In genomic region chr14:89379006-89379405, GRCh38 we compare ENCODE assay signal across 23 cellular contexts. TPM values are rescaled to one million over a fixed set of nuclear protein-coding genes. Genes with fewer than 3 reads are reported as not detected.
DNase-seq lines count a peak whose midpoint lies in the region; ATAC-seq, FAIRE-seq and TF ChIP-seq lines count a peak whose summit lies in the region.
"Had no signal": no experiment of that assay in that cellular context is flagged by ENCODE, and none has a peak within 500 bp of the region (broad histone marks: within the 10 kb centered on the region; RNA-seq: fewer than 3 reads in every experiment).

No MANE protein-coding gene starts in this region.

- H3K4me1 ChIP-seq in astrocyte (ENCODE audit: insufficient read depth, low read length) (peaks cover 12% of the 10 kb centered on the region), HepG2 (ENCODE audit: insufficient read depth, low read length) (peaks cover 59% of the 10 kb centered on the region), subcutaneous abdominal adipose tissue (ENCODE audit: control insufficient read depth in 5 of 5, insufficient read depth in 5 of 5, low read length in 5 of 5) (peaks cover 3 to 33% (median 30%) of the 10 kb centered on the region in 5 donors), sigmoid colon (peaks cover 0 to 35% (median 15%) of the 10 kb centered on the region in 4 donors)
- H3K4me1 ChIP-seq: tibial nerve had no signal

- POLR2A ChIA-PET in HepG2 (lab: Yijun Ruan, JAX): interaction anchor here (2.8 kb wide), 1 partner anchor 10 kb away, joined by 12 read pairs; no protein-coding TSS in a partner anchor

- H2AFZ ChIP-seq in astrocyte (ENCODE audit: low read depth, low read length): no peak overlapping the region
- H2AFZ ChIP-seq in HepG2 (ENCODE audit: low read length): no peak overlapping the region

- WGBS in HepG2 (ENCODE audit: low lambda C conversion rate): 95% methylated on average over 9 of the region's 9 CpGs
- WGBS in sigmoid colon, 2 donors: 96% methylated on average over 9 of the region's 9 CpGs

- no peak overlapping the region for H3K4me2 ChIP-seq in astrocyte (ENCODE audit: low read length)
- H3K4me2 ChIP-seq in HepG2 (ENCODE audit: low read depth, low read length): no peak overlapping the region

- no peak overlapping the region for H3K4me3 ChIP-seq in astrocyte (ENCODE audit: insufficient read depth, low read depth, low read length)
- H3K4me3 ChIP-seq in HepG2 (replicated peaks in 1 of 3; ENCODE audit: insufficient read depth in 1 of 3, low read depth in 2 of 3, low read length in 3 of 3): no peak overlapping the region
- no peak overlapping the region for H3K4me3 ChIP-seq in subcutaneous abdominal adipose tissue (ENCODE audit: low read depth in 1 of 5, low read length in 5 of 5)
- no peak overlapping the region for H3K4me3 ChIP-seq in sigmoid colon
- H3K4me3 ChIP-seq: skin epidermis, tibial nerve had no signal

- no peak for ATAC-seq in HepG2
- ATAC-seq: activated naive CD4-positive, alpha-beta T cell treated with anti-CD3 and anti-CD28 coated beads, Interleukin-2, amount 50 U/mL, for 72 hours; activated T-cell treated with anti-CD3 and anti-CD28 coated beads, Interleukin-2, amount 50 U/mL, for 72 hours; PC-3 had no signal

- no peak for TF ChIP-seq EP300 in HepG2 (IDR thresholded peaks at IDR 0.05; ENCODE audit: low read depth in 2 of 2, low read length in 2 of 2)
- TF ChIP-seq EP300 in HepG2 (CRISPR knock-in tag; IDR thresholded peaks at IDR 0.05; ENCODE audit: borderline replicate concordance): no peak
- TF ChIP-seq EP300 in sigmoid colon (IDR thresholded peaks at IDR 0.05): no peak

- CTCF ChIA-PET in HepG2 (lab: Yijun Ruan, JAX; ENCODE audit: low intra/inter-chr PET ratio, low total read pairs): no interaction called here

- H3K4me1 Mint-ChIP-seq in activated naive CD8-positive, alpha-beta T cell (ENCODE audit: low read depth): peaks cover 57% of the 10 kb centered on the region
- H3K4me1 Mint-ChIP-seq in activated naive CD8-positive, alpha-beta T cell treated with anti-CD3 and anti-CD28 coated beads for 36 hours: peaks cover 35% of the 10 kb centered on the region
- peaks cover 20% of the 10 kb centered on the region for H3K4me1 Mint-ChIP-seq in astrocyte (ENCODE audit: low read depth, unreplicated experiment)

- BruUV-seq in HepG2 (replicated peaks; lab: Mats Ljungman, UMichigan): no TSS peak

- H3K9me3 Mint-ChIP-seq in activated naive CD8-positive, alpha-beta T cell (ENCODE audit: low read depth): no peaks in the 10 kb centered on the region
- peaks cover 18% of the 10 kb centered on the region for H3K9me3 Mint-ChIP-seq in activated naive CD8-positive, alpha-beta T cell treated with anti-CD3 and anti-CD28 coated beads for 36 hours
- peaks cover 6% of the 10 kb centered on the region for H3K9me3 Mint-ChIP-seq in astrocyte (ENCODE audit: unreplicated experiment)

- TF ChIP-seq RAD21 in HepG2 (CRISPR knock-in tag; IDR thresholded peaks at IDR 0.05): no peak

- H3K9ac ChIP-seq in astrocyte (ENCODE audit: low read length): peak overlapping the region; percentile 27
- H3K9ac ChIP-seq in HepG2 (ENCODE audit: insufficient read depth, low read depth, low read length): no peak overlapping the region
- peak overlapping the region in 1 of 5 donors; percentile 59 for H3K9ac ChIP-seq in subcutaneous abdominal adipose tissue (ENCODE audit: low read length in 5 of 5)

- H3K4me3 Mint-ChIP-seq in activated naive CD8-positive, alpha-beta T cell: no peak overlapping the region
- no peak overlapping the region for H3K4me3 Mint-ChIP-seq in activated naive CD8-positive, alpha-beta T cell treated with anti-CD3 and anti-CD28 coated beads for 36 hours
- no peak overlapping the region for H3K4me3 Mint-ChIP-seq in astrocyte (ENCODE audit: unreplicated experiment)
- H3K4me3 Mint-ChIP-seq: activated CD4-positive, alpha-beta T cell treated with anti-CD3 and anti-CD28 coated beads, Interleukin-2, amount 10 ng/mL, durations not matched to agents 24 days and 14 days; activated T-cell treated with anti-CD3 and anti-CD28 coated beads, Interleukin-2, amount 50 U/mL, for 72 hours; HFFc6 had no signal

- no peaks in the 10 kb centered on the region for H3K27me3 ChIP-seq in astrocyte (ENCODE audit: insufficient read depth, low read length)
- H3K27me3 ChIP-seq in HepG2 (ENCODE audit: control insufficient read depth in 1 of 2, insufficient read depth in 2 of 2, low read length in 2 of 2): no peaks in the 10 kb centered on the region
- H3K27me3 ChIP-seq in subcutaneous abdominal adipose tissue (ENCODE audit: control insufficient read depth in 5 of 5, insufficient read depth in 4 of 5, low read length in 5 of 5): no peaks in the 10 kb centered on the region
- no peaks in the 10 kb centered on the region for H3K27me3 ChIP-seq in sigmoid colon
- H3K27me3 ChIP-seq: brain microvascular endothelial cell, tibial nerve had no signal

- H3K27ac ChIP-seq in astrocyte (ENCODE audit: low read depth, low read length) (peak overlapping the region; percentile 1), HepG2 (ENCODE audit: extremely low read length, insufficient read depth, low read length) (peak overlapping the region; percentile 13), subcutaneous abdominal adipose tissue (ENCODE audit: low read depth, low read length) (peak overlapping the region; percentile 48), sigmoid colon (peak overlapping the region in 1 of 4 donors; percentile 1)
- H3K27ac ChIP-seq: tibial nerve had no signal

- H3K36me3 ChIP-seq in astrocyte (ENCODE audit: insufficient read depth, low read length) (no peaks in the 10 kb centered on the region), HepG2 (replicated peaks in 1 of 2; ENCODE audit: control insufficient read depth in 1 of 2, insufficient read depth in 2 of 2, low read length in 2 of 2) (peaks cover 8 to 42% of the 10 kb centered on the region in 2 experiments), subcutaneous abdominal adipose tissue (ENCODE audit: control insufficient read depth in 5 of 5, insufficient read depth in 5 of 5, low read length in 5 of 5) (no peaks in the 10 kb centered on the region), sigmoid colon (no peaks in the 10 kb centered on the region)
- H3K36me3 ChIP-seq: brain microvascular endothelial cell, tibial nerve had no signal

- FAIRE-seq in astrocyte (lab: Jason Lieb, UNC) (no peak), HepG2 (lab: Jason Lieb, UNC) (no peak)

- intact Hi-C loops in HepG2 (cut with micrococcal nuclease; ENCODE audit: unreplicated experiment) (no loop called here), sigmoid colon (cut with DNase I) (no loop called here)

- H4K20me1 ChIP-seq in astrocyte (ENCODE audit: insufficient read depth, low read length) (peaks cover 50% of the 10 kb centered on the region), HepG2 (ENCODE audit: insufficient read depth, low read length) (peaks cover 24% of the 10 kb centered on the region)

- TF ChIP-seq CTCF in astrocyte (IDR thresholded peaks at IDR 0.05; ENCODE audit: insufficient read depth, low read depth, low read length): no peak
- no peak for TF ChIP-seq CTCF in HepG2 (CRISPR knock-in tag; IDR thresholded peaks at IDR 0.05)
- TF ChIP-seq CTCF in sigmoid colon (IDR thresholded peaks at IDR 0.05): no peak

- H3K27me3 Mint-ChIP-seq in activated naive CD8-positive, alpha-beta T cell: no peaks in the 10 kb centered on the region
- no peaks in the 10 kb centered on the region for H3K27me3 Mint-ChIP-seq in activated naive CD8-positive, alpha-beta T cell treated with anti-CD3 and anti-CD28 coated beads for 36 hours
- no peaks in the 10 kb centered on the region for H3K27me3 Mint-ChIP-seq in astrocyte (ENCODE audit: low read depth, unreplicated experiment)
- H3K27me3 Mint-ChIP-seq: activated CD4-positive, alpha-beta T cell treated with anti-CD3 and anti-CD28 coated beads, Interleukin-2, amount 10 ng/mL, durations not matched to agents 24 days and 14 days had no signal

- TF ChIP-seq POLR2A in HepG2 (IDR thresholded peaks at IDR 0.05; ENCODE audit: insufficient read depth in 1 of 2, low read depth in 2 of 2, low read length in 2 of 2): no peak
- no peak for TF ChIP-seq POLR2A in sigmoid colon (IDR thresholded peaks at IDR 0.05)

- H3K79me2 ChIP-seq in astrocyte (ENCODE audit: insufficient read depth, low read length): peaks cover 80% of the 10 kb centered on the region
- peaks cover 92% of the 10 kb centered on the region for H3K79me2 ChIP-seq in HepG2 (ENCODE audit: insufficient read depth, low read length)

- in situ Hi-C loops in HepG2 (cut with HindIII; ENCODE audit: extremely low pct_ligation_motif_present, low pct_unique_long_range_greater_than_20kb): no loop called here

- peak overlapping the region; percentile 64 for H3K27ac Mint-ChIP-seq in activated naive CD8-positive, alpha-beta T cell
- no peak overlapping the region for H3K27ac Mint-ChIP-seq in activated naive CD8-positive, alpha-beta T cell treated with anti-CD3 and anti-CD28 coated beads for 36 hours
- peak overlapping the region; percentile 97 for H3K27ac Mint-ChIP-seq in astrocyte (ENCODE audit: unreplicated experiment)
- H3K27ac Mint-ChIP-seq: activated naive CD4-positive, alpha-beta T cell treated with anti-CD3 and anti-CD28 coated beads, Interleukin-2, amount 50 U/mL, for 72 hours; activated T-cell treated with anti-CD3 and anti-CD28 coated beads, Interleukin-2, amount 50 U/mL, for 72 hours; HFFc6 had no signal

- H3K9me3 ChIP-seq in astrocyte (ENCODE audit: insufficient read depth, low read depth, low read length) (no peaks in the 10 kb centered on the region), HepG2 (ENCODE audit: low read length) (no peaks in the 10 kb centered on the region), subcutaneous abdominal adipose tissue (ENCODE audit: control insufficient read depth in 5 of 5, low read length in 5 of 5) (no peaks in the 10 kb centered on the region), sigmoid colon (no peaks in the 10 kb centered on the region)

- peaks cover 24% of the 10 kb centered on the region for H3K36me3 Mint-ChIP-seq in activated naive CD8-positive, alpha-beta T cell
- peaks cover 67% of the 10 kb centered on the region for H3K36me3 Mint-ChIP-seq in activated naive CD8-positive, alpha-beta T cell treated with anti-CD3 and anti-CD28 coated beads for 36 hours
- H3K36me3 Mint-ChIP-seq in astrocyte (ENCODE audit: low read depth, unreplicated experiment): peaks cover 33% of the 10 kb centered on the region

- DNase-seq in activated naive CD8-positive, alpha-beta T cell treated with anti-CD3 and anti-CD28 coated beads for 36 hours: no peak
- DNase-seq in astrocyte (ENCODE audit: low read depth): no peak
- no peak for DNase-seq in HepG2 (ENCODE audit: low spot score)
- DNase-seq in stimulated activated CD4-positive, alpha-beta T cell treated with anti-CD3 and anti-CD28 coated beads, Interleukin-2, amount 100 ng/mL, for 24 hours: no peak
- DNase-seq in MV-4-11 (lab: John Stamatoyannopoulos, UW): no peak
- no peak for DNase-seq in sigmoid colon
- DNase-seq: activated CD4-positive, alpha-beta T cell treated with anti-CD3 and anti-CD28 coated beads, Interleukin-2, amount 10 ng/mL, durations not matched to agents 24 days and 14 days; activated T-cell treated with anti-CD3 and anti-CD28 coated beads, Interleukin-2, amount 50 U/mL, for 72 hours; brain microvascular endothelial cell; cortex of kidney; HFFc6; Kasumi-1; NCI-H1048; NCI-H2029 treated with DMSO at 0.1 percent for 48 hours; NCI-H446; PC-3; posterior cingulate gyrus; stimulated activated naive CD4-positive, alpha-beta T cell treated with Interleukin-2 at 50 U/mL for 16 hours had no signal

RNA-seq across cellular contexts. Expression of gene FOXN3, which starts 38.0 kb away (rescaled TPM):
- total RNA-seq in activated naive CD8-positive, alpha-beta T cell treated with anti-CD3 and anti-CD28 coated beads for 36 hours: 10 to 100 TPM; 80.1 to 82.4 TPM
- 105 and 122 TPM in 2 replicates for total RNA-seq in astrocyte
- 32.4 and 42.4 TPM in 2 replicates for total RNA-seq in HepG2 (2016; rRNA removed; fragmentation: Illumina TruSeq; extraction: Trizol)
- total RNA-seq in HepG2 (2016; cell fraction: cytosol; rRNA removed; fragmentation: Illumina TruSeq; extraction: Trizol; ENCODE audit: low read depth): 21.8 and 24.1 TPM in 2 replicates
- total RNA-seq in HepG2 (2016; cell fraction: insoluble cytoplasmic fraction; rRNA removed; fragmentation: Illumina TruSeq; extraction: Trizol): 31.8 and 34.4 TPM in 2 replicates
- 34.0 and 40.7 TPM in 2 replicates for total RNA-seq in HepG2 (2016; cell fraction: membrane; rRNA removed; fragmentation: Illumina TruSeq; extraction: Trizol)
- 56.5 and 60.0 TPM in 2 replicates for total RNA-seq in HepG2 (2016; cell fraction: nucleus; rRNA removed; fragmentation: Illumina TruSeq; extraction: Trizol)
- 64.7 and 70.2 TPM in 2 replicates for polyA plus RNA-seq in HepG2 (2011; rRNA removed)
- 47.5 and 57.5 TPM in 2 replicates for polyA plus RNA-seq in HepG2 (2011; cell fraction: cytosol; rRNA removed)
- polyA plus RNA-seq in HepG2 (2011; cell fraction: nucleus; rRNA removed): 59.1 and 68.8 TPM in 2 replicates
- polyA plus RNA-seq in HepG2 (2012): 75.4 and 83.5 TPM in 2 replicates
- 12.3 and 14.4 TPM in 2 replicates for polyA plus RNA-seq in HepG2 (2016; cell fraction: cytosol; fragmentation: Illumina TruSeq; extraction: Trizol; ENCODE audit: low read depth)
- 34.1 and 37.2 TPM in 2 replicates for polyA plus RNA-seq in HepG2 (2016; cell fraction: insoluble cytoplasmic fraction; fragmentation: Illumina TruSeq; extraction: Trizol; ENCODE audit: low read depth)
- polyA plus RNA-seq in HepG2 (2016; cell fraction: membrane; fragmentation: Illumina TruSeq; extraction: Trizol; ENCODE audit: low read depth): 22.0 and 25.1 TPM in 2 replicates
- polyA plus RNA-seq in HepG2 (2016; cell fraction: nucleus; fragmentation: Illumina TruSeq; extraction: Trizol; ENCODE audit: insufficient read depth, low read depth): 26.9 and 29.4 TPM in 2 replicates
- polyA minus RNA-seq in HepG2 (2011; rRNA and poly(A)+ RNA removed; ENCODE audit: low replicate concordance): 33.5 and 214 TPM in 2 replicates
- polyA minus RNA-seq in HepG2 (2011; cell fraction: cytosol; rRNA and poly(A)+ RNA removed): 84.8 and 100 TPM in 2 replicates
- 187 and 226 TPM in 2 replicates for polyA minus RNA-seq in HepG2 (2011; cell fraction: nucleus; rRNA and poly(A)+ RNA removed)
- 100 to 1,000 TPM; 104 to 146 (median 113) TPM for total RNA-seq in sigmoid colon
- 10 to 100 TPM; 24.6 to 33.6 (median 25.7) TPM for polyA plus RNA-seq in sigmoid colon
